In genomic region chr18:55244520-55244919, GRCh38 we compare ENCODE assay signal across 14 cellular contexts.
A peak's percentile ranks its signal among the peaks of the same experiment; 100 is the strongest.
DNase-seq lines count a peak whose midpoint lies in the region; ATAC-seq and TF ChIP-seq lines count a peak whose summit lies in the region.
"Had no signal": no experiment of that assay in that cellular context is flagged by ENCODE, and none has a peak within 500 bp of the region (broad histone marks: within the 10 kb centered on the region; RNA-seq: fewer than 3 reads in every experiment).

No MANE protein-coding gene starts in this region.

- no peak overlapping the region for H3K4me3 Mint-ChIP-seq in IgD-negative memory B cell
- H3K4me3 Mint-ChIP-seq in endodermal cell: no peak overlapping the region
- H3K4me3 Mint-ChIP-seq: CD14-positive monocyte, neural crest cell, T-helper 17 cell had no signal

- H3K36me3 Mint-ChIP-seq in IgD-negative memory B cell (peaks cover 11% of the 10 kb centered on the region), endodermal cell (ENCODE audit: low read depth) (no peaks in the 10 kb centered on the region)

- ATAC-seq in thoracic aorta (ENCODE audit: insufficient number of reproducible peaks, low FRiP score, low read depth): no peak
- ATAC-seq: T-helper 17 cell had no signal

- H3K9me3 ChIP-seq in muscle layer of colon (ENCODE audit: low read length): no peaks in the 10 kb centered on the region
- no peaks in the 10 kb centered on the region for H3K9me3 ChIP-seq in thoracic aorta
- no peaks in the 10 kb centered on the region for H3K9me3 ChIP-seq in endodermal cell (ENCODE audit: control insufficient read depth, low read length)
- H3K9me3 ChIP-seq in WERI-Rb-1 (ENCODE audit: severe bottlenecking): no peaks in the 10 kb centered on the region

- H3K36me3 ChIP-seq in muscle layer of colon (ENCODE audit: insufficient read depth, low read length) (peaks cover 8% of the 10 kb centered on the region), thoracic aorta (no peaks in the 10 kb centered on the region), endodermal cell (ENCODE audit: control insufficient read depth, insufficient read depth, low read length) (no peaks in the 10 kb centered on the region), WERI-Rb-1 (no peaks in the 10 kb centered on the region)

- no peaks in the 10 kb centered on the region for H3K27me3 Mint-ChIP-seq in IgD-negative memory B cell
- no peaks in the 10 kb centered on the region for H3K27me3 Mint-ChIP-seq in endodermal cell (ENCODE audit: insufficient read depth)
- H3K27me3 Mint-ChIP-seq: T-helper 17 cell had no signal

- 90 to 96% methylated on average over 2 to 5 of the region's 5 CpGs for whole genome bisulfite sequencing in endodermal cell (ENCODE audit: insufficient coverage in 1 of 2, insufficient read length in 1 of 2), 2 experiments

- H3K9ac ChIP-seq in muscle layer of colon (ENCODE audit: low read length) (peak overlapping the region; percentile 6), endodermal cell (ENCODE audit: extremely low read depth, low read length, poor library complexity, severe bottlenecking) (no peak overlapping the region)

- DNase-seq in dorsolateral prefrontal cortex (no peak), thoracic aorta (ENCODE audit: low spot score) (no peak), NCI-H226 (no peak), endodermal cell (no peak), WERI-Rb-1 (no peak)
- DNase-seq in activated T-cell treated with anti-CD3 and anti-CD28 coated beads, Interleukin-2, amount 50 U/mL, for 48 hours: no peak
- DNase-seq: activated effector memory CD4-positive, alpha-beta T cell treated with anti-CD3 and anti-CD28 coated beads, Interleukin-2, amount 50 U/mL, for 16 hours; central memory CD4-positive, alpha-beta T cell; NCI-H2171; T-helper 17 cell had no signal

- intact Hi-C loops in dorsolateral prefrontal cortex (cut with DNase I): no loop called here

- H3K27ac Mint-ChIP-seq in IgD-negative memory B cell: peak overlapping the region in 2 of 3 donors; percentile 33 to 73
- no peak overlapping the region for H3K27ac Mint-ChIP-seq in endodermal cell
- H3K27ac Mint-ChIP-seq: CD14-positive monocyte, T-helper 17 cell had no signal

- TF ChIP-seq CTCF in dorsolateral prefrontal cortex (IDR thresholded peaks at IDR 0.05 in 54 of 56, conservative IDR thresholded peaks at IDR 0.05 in 2 of 56; ENCODE audit: low read depth in 1 of 56, partially characterized antibody in 56 of 56): no peak
- TF ChIP-seq CTCF in thoracic aorta (IDR thresholded peaks at IDR 0.05): no peak
- TF ChIP-seq CTCF in endodermal cell (conservative IDR thresholded peaks at IDR 0.05): no peak
- TF ChIP-seq CTCF in WERI-Rb-1 (IDR thresholded peaks at IDR 0.05; ENCODE audit: low read depth, low read length): no peak

- H3K4me1 Mint-ChIP-seq in IgD-negative memory B cell: peaks cover 39 to 67% (median 65%) of the 10 kb centered on the region in 3 donors
- H3K4me1 Mint-ChIP-seq in endodermal cell: peaks cover 9% of the 10 kb centered on the region
- H3K4me1 Mint-ChIP-seq: neural crest cell, T-helper 17 cell had no signal

- H3K4me3 ChIP-seq in dorsolateral prefrontal cortex (peak overlapping the region in 15 of 59 donors; percentile 2 to 39 (median 10)), muscle layer of colon (ENCODE audit: low read depth in 1 of 2, low read length in 2 of 2) (no peak overlapping the region), thoracic aorta (peak overlapping the region; percentile 61), endodermal cell (ENCODE audit: low read length) (no peak overlapping the region), WERI-Rb-1 (ENCODE audit: low read depth, low read length) (no peak overlapping the region)

- no peaks in the 10 kb centered on the region for H3K27me3 ChIP-seq in dorsolateral prefrontal cortex
- no peaks in the 10 kb centered on the region for H3K27me3 ChIP-seq in muscle layer of colon (ENCODE audit: control insufficient read depth in 1 of 2, insufficient read depth in 2 of 2, low read length in 2 of 2)
- no peaks in the 10 kb centered on the region for H3K27me3 ChIP-seq in thoracic aorta (replicated peaks; ENCODE audit: insufficient read depth)
- no peaks in the 10 kb centered on the region for H3K27me3 ChIP-seq in endodermal cell (ENCODE audit: control insufficient read depth, insufficient read depth, low read length, poor library complexity, severe bottlenecking)
- H3K27me3 ChIP-seq in WERI-Rb-1 (ENCODE audit: insufficient read depth, low read depth, severe bottlenecking): no peaks in the 10 kb centered on the region

- H3K27ac ChIP-seq in dorsolateral prefrontal cortex (peak overlapping the region in 58 of 59 donors; percentile 15 to 90 (median 78)), muscle layer of colon (ENCODE audit: low read depth, low read length) (peak overlapping the region; percentile 12), thoracic aorta (peak overlapping the region; percentile 71 to 88), endodermal cell (ENCODE audit: low read depth, low read length) (no peak overlapping the region), WERI-Rb-1 (no peak overlapping the region)

- H3K9me3 Mint-ChIP-seq in IgD-negative memory B cell (no peaks in the 10 kb centered on the region), endodermal cell (no peaks in the 10 kb centered on the region)
- H3K9me3 Mint-ChIP-seq: CD14-positive monocyte, neural crest cell had no signal

- H3K4me1 ChIP-seq in muscle layer of colon (ENCODE audit: insufficient read depth, low read length): peaks cover 34% of the 10 kb centered on the region
- H3K4me1 ChIP-seq in thoracic aorta (ENCODE audit: control insufficient read depth in 1 of 2, low read depth in 2 of 2): peaks cover 32 to 73% of the 10 kb centered on the region in 2 donors
- peaks cover 2% of the 10 kb centered on the region for H3K4me1 ChIP-seq in endodermal cell (ENCODE audit: control insufficient read depth, insufficient read depth, low read length)

Comparison
In these comparisons a context has a peak if more than half of its experiments do, and no peak if none do; other contexts are left out.
1. H3K27ac ChIP-seq: peak in dorsolateral prefrontal cortex (58 of 59), muscle layer of colon (single experiment) and thoracic aorta (2 of 2); none in endodermal cell (single experiment) and WERI-Rb-1 (single experiment).